In genomic region chr5:143402464-143403356, GRCh38 we compare ENCODE assay signal across 8 cellular contexts. TPM values are rescaled to one million over a fixed set of nuclear protein-coding genes. Genes with fewer than 3 reads are reported as not detected.
DNase-seq lines count a peak whose midpoint lies in the region; ATAC-seq and TF ChIP-seq lines count a peak whose summit lies in the region.

No MANE protein-coding gene starts in this region.

- H3K36me3 ChIP-seq in NT2/D1 (ENCODE audit: insufficient read depth, insufficient read length, low read length), result peaks cover 13% of the 10 kb centered on the region

- DNase-seq in 8988T, result peak; percentile 49
- DNase-seq in NT2/D1 (ENCODE audit: low read depth, low spot score), result peak; percentile 20
- peak; percentile 49 for DNase-seq in activated T-cell treated with anti-CD3 and anti-CD28 coated beads for 48 hours (ENCODE audit: low read depth)
- no peak for DNase-seq in epithelial cell of proximal tubule (ENCODE audit: low read depth)
- peak; percentile 30 to 36 for DNase-seq in stimulated activated CD8-positive, alpha-beta memory T cell treated with anti-CD3 and anti-CD28 coated beads, Interleukin-7, amount 100 ng/mL, for 4 hours (ENCODE audit: low read depth in 2 of 2)

- ATAC-seq in HG03108 (IDR thresholded peaks at IDR 0.05; ENCODE audit: unreplicated experiment), result no peak

- peak; percentile 47 for TF ChIP-seq POLR2A in GM19193 (IDR thresholded peaks at IDR 0.05; ENCODE audit: extremely low read depth, insufficient read depth, insufficient read length)

- no peak for TF ChIP-seq CTCF in epithelial cell of proximal tubule (conservative IDR thresholded peaks at IDR 0.05; ENCODE audit: low read depth, low read length)

- H3K4me1 ChIP-seq in NT2/D1 (ENCODE audit: insufficient read depth, insufficient read length) (no peaks in the 10 kb centered on the region), mononuclear cell (ENCODE audit: insufficient read depth, low read length) (peaks cover 41% of the 10 kb centered on the region)

- H3K27me3 ChIP-seq in NT2/D1 (ENCODE audit: insufficient read depth, insufficient read length), result peaks cover 16% of the 10 kb centered on the region
- no peaks in the 10 kb centered on the region for H3K27me3 ChIP-seq in mononuclear cell (ENCODE audit: insufficient read depth, low read length)

- H3K9me3 ChIP-seq in NT2/D1 (ENCODE audit: insufficient read depth, low read length) (no peaks in the 10 kb centered on the region), mononuclear cell (ENCODE audit: low read depth, low read length) (no peaks in the 10 kb centered on the region)

- H3K4me3 ChIP-seq in NT2/D1 (ENCODE audit: insufficient read length, low read depth) (peak overlapping the region; percentile 70), epithelial cell of proximal tubule (ENCODE audit: low read depth, low read length) (peak overlapping the region; percentile 78), mononuclear cell (ENCODE audit: low read length) (peak overlapping the region; percentile 90)

- H3K9ac ChIP-seq in NT2/D1 (ENCODE audit: insufficient read length, low read depth), result peak overlapping the region; percentile 36

RNA-seq across cellular contexts. Expression of gene NR3C1, which starts 0.8 kb away (rescaled TPM):
- total RNA-seq in epithelial cell of proximal tubule, result 14.1 and 14.6 TPM in 2 replicates
- 168 TPM for total RNA-seq in mononuclear cell

Comparison
In these comparisons a context has a peak if more than half of its experiments do, and no peak if none do; other contexts are left out.
1. RNA of gene NR3C1, which starts 0.8 kb away (total RNA-seq): 168 TPM in mononuclear cell (single experiment); 14.1 to 14.6 TPM in epithelial cell of proximal tubule; every median in the first group is over 10 times any median in the second.
2. Peak in every context shown above with its lines, with median percentiles within 50 percentile points of each other: H3K4me3 ChIP-seq.